In the genomic region with DNA sequence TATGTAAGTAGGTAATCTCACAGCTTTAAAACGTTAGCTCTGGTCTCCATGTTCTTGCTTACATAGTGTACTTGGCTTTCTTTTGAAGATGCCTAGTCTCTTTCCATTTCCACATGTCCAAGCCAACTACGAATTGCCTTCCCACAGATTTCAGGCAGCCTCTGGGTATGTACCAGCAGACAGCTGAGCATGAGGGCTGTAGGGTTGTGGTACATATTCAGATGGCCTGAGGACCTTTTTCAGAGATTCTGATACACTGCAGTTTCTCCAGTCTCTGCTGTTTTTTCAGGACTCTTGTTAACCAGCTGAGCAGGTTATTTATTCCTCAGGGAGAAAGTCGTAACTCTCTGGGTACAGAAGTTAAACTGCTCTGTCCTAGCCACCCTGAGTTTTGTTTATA, we compare ENCODE assay signal across 16 cellular contexts. TPM values are rescaled to one million over a fixed set of nuclear protein-coding genes. Genes with fewer than 3 reads are reported as not detected.
DNase-seq lines count a peak whose midpoint lies in the region; ATAC-seq and TF ChIP-seq lines count a peak whose summit lies in the region.
"Had no signal": no experiment of that assay in that cellular context is flagged by ENCODE, and none has a peak within 500 bp of the region (broad histone marks: within the 10 kb centered on the region; RNA-seq: fewer than 3 reads in every experiment).

No MANE protein-coding gene starts in this region.

- no peak overlapping the region for H3K27ac ChIP-seq in esophagus muscularis mucosa (replicated peaks in 1 of 4)

- peaks cover 0 to 21% (median 4%) of the 10 kb centered on the region in 4 donors for H3K36me3 ChIP-seq in esophagus muscularis mucosa

- ATAC-seq in left ventricle myocardium superior: peak; percentile 39
- ATAC-seq in left cardiac atrium: no peak

- TF ChIP-seq CTCF in esophagus muscularis mucosa (IDR thresholded peaks at IDR 0.05): no peak

- TF ChIP-seq POLR2A in esophagus muscularis mucosa (IDR thresholded peaks at IDR 0.05; ENCODE audit: low read depth): no peak

- intact Hi-C loops in left ventricle myocardium superior (cut with micrococcal nuclease): no loop called here
- intact Hi-C loops in left cardiac atrium (cut with DNase I): no loop called here
- intact Hi-C loops in esophagus muscularis mucosa (cut with DNase I): no loop called here

- H3K27me3 ChIP-seq in esophagus muscularis mucosa: no peaks in the 10 kb centered on the region

- no peaks in the 10 kb centered on the region for H3K9me3 ChIP-seq in esophagus muscularis mucosa

- TF ChIP-seq EP300 in esophagus muscularis mucosa (IDR thresholded peaks at IDR 0.05): no peak

- H3K4me1 ChIP-seq in esophagus muscularis mucosa: peaks cover 6 to 16% (median 12%) of the 10 kb centered on the region in 4 donors

- 56% methylated on average over 3 of the region's 3 CpGs for WGBS in esophagus muscularis mucosa

- DNase-seq in left ventricle myocardium superior: no peak
- DNase-seq in left cardiac atrium: no peak
- peak; percentile 60 for DNase-seq in islet precursor cell
- peak; percentile 37 for DNase-seq in renal cortical epithelial cell (ENCODE audit: low read depth)
- DNase-seq in OCI-M2 (lab: John Stamatoyannopoulos, UW; ENCODE audit: unreplicated experiment): no peak
- DNase-seq in MV-4-11 (lab: John Stamatoyannopoulos, UW): no peak
- DNase-seq in esophagus muscularis mucosa (ENCODE audit: extremely low spot score): no peak
- no peak for DNase-seq in mucosa of gallbladder (ENCODE audit: low spot score)
- DNase-seq: DMS53, H7, NCI-H1417 treated with DMSO at 0.1 percent for 48 hours, NCI-H2029, NCI-H524 had no signal

- no peak overlapping the region for H3K4me3 ChIP-seq in esophagus muscularis mucosa

RNA-seq across cellular contexts. Expression of a gene that starts 3.1 kb away (rescaled TPM):
- total RNA-seq in left ventricle myocardium superior (not detected), left cardiac atrium (not detected), renal cortical epithelial cell (0.20 TPM in 1 of 2 replicates, not detected in the other), esophagus muscularis mucosa (not detected), mucosa of gallbladder (3.0 TPM)
- total RNA-seq: H7, IMR-90, LHCN-M2, OCI-LY7 had no signal

Comparison
In these comparisons a context has a peak if more than half of its experiments do, and no peak if none do; other contexts are left out.
1. DNase-seq: peak in islet precursor cell (single experiment) and renal cortical epithelial cell (single experiment); none in left ventricle myocardium superior (single experiment), left cardiac atrium (single experiment), OCI-M2 (single experiment), MV-4-11 (single experiment), esophagus muscularis mucosa (single experiment) and mucosa of gallbladder (single experiment).